15 cellular contexts compared by ENCODE assay signal in the genomic region with DNA sequence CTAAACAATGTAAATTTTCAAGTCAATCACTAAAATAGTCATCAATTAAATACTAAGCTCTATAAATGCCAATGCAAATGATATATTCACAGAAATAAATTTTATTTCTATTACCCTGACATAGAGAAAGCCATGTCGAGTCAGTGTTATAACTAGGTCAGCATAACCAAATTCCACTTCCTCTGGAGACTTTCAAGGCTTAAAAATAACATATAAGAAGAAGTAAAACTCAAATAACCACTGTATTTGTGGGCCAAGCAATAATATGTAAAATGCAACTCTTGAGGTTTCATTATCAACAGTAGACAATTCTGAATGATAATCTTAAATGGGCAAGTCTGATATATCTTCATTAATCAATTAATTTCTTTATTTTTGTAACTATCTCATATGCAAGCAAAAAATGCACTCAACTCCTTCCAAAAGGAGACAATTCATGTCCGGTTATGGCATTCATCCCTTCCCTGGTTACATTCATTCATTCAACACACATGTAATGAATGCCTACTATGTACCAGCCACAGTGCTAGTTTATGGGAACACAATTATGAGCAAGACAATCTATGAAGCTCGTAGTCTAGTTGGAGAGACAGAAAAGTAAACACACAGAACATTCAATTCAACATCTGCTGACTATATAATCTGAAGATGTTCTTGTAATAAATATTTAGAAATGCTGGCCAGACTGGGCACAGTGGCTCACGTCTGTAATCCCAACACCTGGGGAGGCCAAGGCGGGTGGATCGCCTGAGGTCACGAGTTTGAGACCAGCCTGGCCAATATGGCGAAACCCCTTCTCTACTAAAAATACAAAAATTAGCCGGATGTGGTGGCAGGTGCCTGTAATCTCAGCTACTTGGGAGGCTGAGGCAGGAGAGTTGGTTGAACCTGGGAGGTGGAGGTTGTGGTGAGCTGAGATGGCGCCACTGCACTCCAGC.
A peak's percentile ranks its signal among the peaks of the same experiment; 100 is the strongest.
DNase-seq lines count a peak whose midpoint lies in the region; ATAC-seq and TF ChIP-seq lines count a peak whose summit lies in the region.
"Had no signal": no experiment of that assay in that cellular context is flagged by ENCODE, and none has a peak within 500 bp of the region (broad histone marks: within the 10 kb centered on the region; RNA-seq: fewer than 3 reads in every experiment).

No MANE protein-coding gene starts in this region.

- H3K79me2 ChIP-seq in SU-DHL-6 (ENCODE audit: insufficient read depth, low read length): no peaks in the 10 kb centered on the region

- H3K9ac ChIP-seq in SU-DHL-6 (ENCODE audit: low read length): no peak overlapping the region

- ATAC-seq in GM19035 (IDR thresholded peaks at IDR 0.05; ENCODE audit: unreplicated experiment) (peak; percentile 74), HG02973 (IDR thresholded peaks at IDR 0.05; ENCODE audit: unreplicated experiment) (peak; percentile 76), HG02759 (IDR thresholded peaks at IDR 0.05; ENCODE audit: unreplicated experiment) (no peak), GM21447 (IDR thresholded peaks at IDR 0.05; ENCODE audit: unreplicated experiment) (no peak)

- no peaks in the 10 kb centered on the region for H4K20me1 ChIP-seq in SU-DHL-6 (ENCODE audit: low read depth, low read length)

- H3K27ac ChIP-seq in SU-DHL-6 (ENCODE audit: low read depth, low read length): peak overlapping the region; percentile 73
- H3K27ac ChIP-seq: brain microvascular endothelial cell had no signal

- peaks cover 3% of the 10 kb centered on the region; the same call in 1 of the 2 replicates for H3K9me3 ChIP-seq in SU-DHL-6 (ENCODE audit: insufficient read depth, low read length)

- H3K4me2 ChIP-seq in SU-DHL-6 (ENCODE audit: low read depth, low read length, poor library complexity, severe bottlenecking): peak overlapping the region; percentile 58

- TF ChIP-seq CTCF in SU-DHL-6 (IDR thresholded peaks at IDR 0.05; ENCODE audit: insufficient read depth, low read length, poor library complexity, severe bottlenecking): no peak

- H2AFZ ChIP-seq in SU-DHL-6 (ENCODE audit: low read depth, low read length, severe bottlenecking): no peak overlapping the region

- H3K9me2 ChIP-seq in SU-DHL-6 (replicated peaks; ENCODE audit: insufficient read depth, low read length): no peaks in the 10 kb centered on the region

- no peaks in the 10 kb centered on the region for H3K27me3 ChIP-seq in SU-DHL-6 (ENCODE audit: low read length)
- H3K27me3 ChIP-seq: brain microvascular endothelial cell had no signal

- DNase-seq in CD1c-positive myeloid dendritic cell (ENCODE audit: extremely low spot score) (peak; percentile 46), NCI-H748 (lab: John Stamatoyannopoulos, UW; ENCODE audit: unreplicated experiment) (no peak)
- no peak for DNase-seq in activated CD4-positive, alpha-beta T cell treated with anti-CD3 and anti-CD28 coated beads, Interleukin-2, amount 50 U/mL, for 48 hours
- DNase-seq: ACHN; activated effector memory CD4-positive, alpha-beta T cell treated with Interleukin-2 at 50 U/mL for 16 hours; brain microvascular endothelial cell; EL; NCI-H1417 treated with DMSO at 0.1 percent for 48 hours; NCI-H69; stimulated activated CD4-positive, alpha-beta T cell treated with anti-CD3 and anti-CD28 coated beads, Interleukin-12 subunit alpha, Interleukin-12 subunit beta, amount 100 ng/mL, for 4 hours had no signal

- peak overlapping the region; percentile 7 for H3K4me3 ChIP-seq in SU-DHL-6 (ENCODE audit: insufficient read depth, low read length, poor library complexity, severe bottlenecking)

- peaks cover 8% of the 10 kb centered on the region; the same call in 1 of the 2 replicates for H3F3A ChIP-seq in SU-DHL-6 (ENCODE audit: insufficient read depth)

- no peaks in the 10 kb centered on the region for H3K36me3 ChIP-seq in SU-DHL-6 (ENCODE audit: low read length)
- H3K36me3 ChIP-seq: brain microvascular endothelial cell had no signal

Comparison
In these comparisons a context has a peak if more than half of its experiments do, and no peak if none do; other contexts are left out.
1. ATAC-seq: peak in GM19035 (single experiment) and HG02973 (single experiment); none in HG02759 (single experiment) and GM21447 (single experiment).